Comparison of ENCODE assay signal across 20 cellular contexts in the genomic region with DNA sequence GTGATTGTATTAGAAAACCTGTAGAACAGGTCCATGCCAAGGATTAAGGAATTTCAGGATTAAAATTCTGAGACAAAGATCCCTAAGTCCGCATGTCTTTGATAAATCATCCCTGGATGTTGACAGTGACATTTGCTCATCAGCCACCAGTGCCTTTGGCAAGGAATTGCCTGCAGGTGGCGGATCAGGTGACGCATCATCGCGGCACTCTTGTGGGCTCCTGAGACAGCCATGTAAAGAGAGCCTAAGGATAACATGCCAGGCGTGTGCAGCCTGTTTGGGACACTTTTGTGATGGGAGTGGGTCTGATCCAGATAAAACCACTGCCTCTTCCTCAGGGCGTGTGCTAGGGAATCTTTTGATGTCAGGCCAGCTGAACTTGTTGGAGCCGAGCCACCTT. TPM values are rescaled to one million over a fixed set of nuclear protein-coding genes. Genes with fewer than 3 reads are reported as not detected.
DNase-seq lines count a peak whose midpoint lies in the region; ATAC-seq, FAIRE-seq and TF ChIP-seq lines count a peak whose summit lies in the region.
"Had no signal": no experiment of that assay in that cellular context is flagged by ENCODE, and none has a peak within 500 bp of the region (broad histone marks: within the 10 kb centered on the region; RNA-seq: fewer than 3 reads in every experiment).

No MANE protein-coding gene starts in this region.

- peaks cover 12% of the 10 kb centered on the region in 2 donors for H3K9me3 Mint-ChIP-seq in activated naive CD4-positive, alpha-beta T cell treated with anti-CD3 and anti-CD28 coated beads, Interleukin-2, amount 50 U/mL, for 72 hours

- H3K27ac Mint-ChIP-seq in activated naive CD4-positive, alpha-beta T cell treated with anti-CD3 and anti-CD28 coated beads, Interleukin-2, amount 50 U/mL, for 72 hours, result no peak overlapping the region

- in situ Hi-C loops in gastrocnemius medialis (cut with MboI; ENCODE audit: low sequenced_read_pairs in 4 of 4), result no loop called here

- no peaks in the 10 kb centered on the region for H3K27me3 ChIP-seq in gastrocnemius medialis

- intact Hi-C loops in gastrocnemius medialis (cut with DNase I; ENCODE audit: low total_unique reads), result no loop called here

- peak in 1 of 5 experiments; percentile 26 for TF ChIP-seq CTCF in gastrocnemius medialis (IDR thresholded peaks at IDR 0.05 in 4 of 5, conservative IDR thresholded peaks at IDR 0.05 in 1 of 5)

- ATAC-seq in gastrocnemius medialis, result peak; percentile 76 to 84
- no peak for ATAC-seq in activated naive CD4-positive, alpha-beta T cell treated with anti-CD3 and anti-CD28 coated beads, Interleukin-2, amount 50 U/mL, for 72 hours
- ATAC-seq: Panc1, Right ventricle myocardium inferior had no signal

- H3K36me3 ChIP-seq in gastrocnemius medialis, result no peaks in the 10 kb centered on the region
- H3K36me3 ChIP-seq: HAP-1 had no signal

- H3K4me1 ChIP-seq in gastrocnemius medialis, result peaks cover 47 to 56% of the 10 kb centered on the region in 2 donors
- H3K4me1 ChIP-seq: HAP-1 had no signal

- H3K27ac ChIP-seq in gastrocnemius medialis, result peak overlapping the region; percentile 88 to 94 (median 90)

- no peak for FAIRE-seq in H54 (lab: Jason Lieb, UNC)

- TF ChIP-seq POLR2A in gastrocnemius medialis (IDR thresholded peaks at IDR 0.05) (peak in 1 of 2 donors; percentile 26), H54 (IDR thresholded peaks at IDR 0.05; ENCODE audit: low read depth, low read length) (no peak)

- no peaks in the 10 kb centered on the region for H3K36me3 Mint-ChIP-seq in activated naive CD4-positive, alpha-beta T cell treated with anti-CD3 and anti-CD28 coated beads, Interleukin-2, amount 50 U/mL, for 72 hours

- DNase-seq in NCI-H2107 treated with DMSO at 0.1 percent for 48 hours (lab: John Stamatoyannopoulos, UW; ENCODE audit: unreplicated experiment), result peak; percentile 1
- no peak for DNase-seq in NCI-H2107 (lab: John Stamatoyannopoulos, UW)
- DNase-seq in NCI-H2029 (lab: John Stamatoyannopoulos, UW), result peak; percentile 88
- DNase-seq in SHP77 (lab: John Stamatoyannopoulos, UW), result peak; percentile 60 to 73
- peak; percentile 90 for DNase-seq in gastrocnemius medialis
- DNase-seq in kidney glomerular epithelial cell (lab: John Stamatoyannopoulos, UW), result no peak
- no peak for DNase-seq in activated naive CD4-positive, alpha-beta T cell treated with anti-CD3 and anti-CD28 coated beads, Interleukin-2, amount 50 U/mL, for 72 hours (ENCODE audit: low spot score in 2 of 2)
- no peak for DNase-seq in H54 (ENCODE audit: insufficient read length, low spot score)
- DNase-seq: C1 segment of cervical spinal cord, COR-L47, DMS79 treated with DMSO at 0.1 percent for 48 hours, GDM1, Karpas-422, NCI-H1417 treated with DMSO at 0.1 percent for 48 hours, NCI-H2171, NCI-H524 treated with DMSO at 0.1 percent for 48 hours had no signal

- H3K9me3 ChIP-seq in gastrocnemius medialis, result no peaks in the 10 kb centered on the region
- H3K9me3 ChIP-seq: HAP-1 had no signal

- H3K4me3 ChIP-seq in gastrocnemius medialis, result peak overlapping the region in 1 of 4 donors; percentile 12
- H3K4me3 ChIP-seq: HAP-1 had no signal

RNA-seq across cellular contexts. Expression of a gene that starts 40.6 kb away (rescaled TPM):
- 10 to 100 TPM; 24.3 to 50.1 (median 36.5) TPM for total RNA-seq in gastrocnemius medialis
- total RNA-seq in activated naive CD4-positive, alpha-beta T cell treated with anti-CD3 and anti-CD28 coated beads, Interleukin-2, amount 50 U/mL, for 72 hours, result not detected
- total RNA-seq: T-helper 2 cell treated with Interferon-gamma antibody and Interleukin-4, amounts not matched to agents 100 ng/mL and 5 ng/mL, for 36 hours had no signal

Comparison
In these comparisons a context has a peak if more than half of its experiments do, and no peak if none do; other contexts are left out.
1. DNase-seq: peak in NCI-H2107 treated with DMSO at 0.1 percent for 48 hours (single experiment), NCI-H2029 (single experiment), SHP77 (2 of 2) and gastrocnemius medialis (2 of 2); none in NCI-H2107 (single experiment), kidney glomerular epithelial cell (single experiment), activated naive CD4-positive, alpha-beta T cell treated with anti-CD3 and anti-CD28 coated beads, Interleukin-2, amount 50 U/mL, for 72 hours (0 of 2) and H54 (single experiment).
2. ATAC-seq: peak in gastrocnemius medialis (2 of 2); none in activated naive CD4-positive, alpha-beta T cell treated with anti-CD3 and anti-CD28 coated beads, Interleukin-2, amount 50 U/mL, for 72 hours (0 of 2).
3. RNA of a gene that starts 40.6 kb away (total RNA-seq): 24.3 to 50.1 TPM in gastrocnemius medialis; not detected in activated naive CD4-positive, alpha-beta T cell treated with anti-CD3 and anti-CD28 coated beads, Interleukin-2, amount 50 U/mL, for 72 hours; every median in the first group is over 10 times any median in the second.